Comparison of ENCODE assay signal across 16 cellular contexts in genomic region chr2:181073896-181074295, GRCh38.
"Had no signal": no experiment of that assay in that cellular context is flagged by ENCODE, and none has a peak within 500 bp of the region (broad histone marks: within the 10 kb centered on the region; RNA-seq: fewer than 3 reads in every experiment).

No MANE protein-coding gene starts in this region.

- H3K9me3 Mint-ChIP-seq: activated CD4-positive, alpha-beta memory T cell treated with anti-CD3 and anti-CD28 coated beads, Interleukin-2, amount 10 ng/mL, durations not matched to agents 7 days and 5 days; activated naive CD8-positive, alpha-beta T cell treated with anti-CD3 and anti-CD28 coated beads, Interleukin-2, amount 10 ng/mL, durations not matched to agents 7 days and 5 days; neural crest cell; stimulated activated naive CD8-positive, alpha-beta T cell treated with anti-CD3 and anti-CD28 coated beads, Interleukin-15, amount 100 ng/mL, for 72 hours had no signal

- H3K27me3 ChIP-seq: heart left ventricle, testis, upper lobe of right lung had no signal

- H3K4me3 ChIP-seq: heart left ventricle, testis, upper lobe of right lung had no signal

- H3K36me3 ChIP-seq: heart left ventricle, upper lobe of right lung had no signal

- H3K9ac ChIP-seq: parathyroid adenoma had no signal

- H3K27ac Mint-ChIP-seq: activated CD4-positive, alpha-beta memory T cell treated with anti-CD3 and anti-CD28 coated beads, Interleukin-2, amount 10 ng/mL, durations not matched to agents 7 days and 5 days; activated naive CD8-positive, alpha-beta T cell treated with anti-CD3 and anti-CD28 coated beads, Interleukin-2, amount 10 ng/mL, durations not matched to agents 7 days and 5 days; stimulated activated naive CD8-positive, alpha-beta T cell treated with anti-CD3 and anti-CD28 coated beads, Interleukin-15, amount 100 ng/mL, for 72 hours had no signal

- H3K27me3 Mint-ChIP-seq: activated CD4-positive, alpha-beta memory T cell treated with anti-CD3 and anti-CD28 coated beads, Interleukin-2, amount 10 ng/mL, durations not matched to agents 7 days and 5 days; activated naive CD8-positive, alpha-beta T cell treated with anti-CD3 and anti-CD28 coated beads, Interleukin-2, amount 10 ng/mL, durations not matched to agents 7 days and 5 days; stimulated activated naive CD8-positive, alpha-beta T cell treated with anti-CD3 and anti-CD28 coated beads, Interleukin-15, amount 100 ng/mL, for 72 hours had no signal

- DNase-seq: activated CD4-positive, alpha-beta memory T cell treated with anti-CD3 and anti-CD28 coated beads, Interleukin-2, amount 10 ng/mL, durations not matched to agents 7 days and 5 days; activated CD8-positive, alpha-beta memory T cell treated with anti-CD3 and anti-CD28 coated beads, Interleukin-2, amount 50 U/mL, for 4 hours; activated naive CD8-positive, alpha-beta T cell treated with anti-CD3 and anti-CD28 coated beads, Interleukin-2, amount 10 ng/mL, durations not matched to agents 7 days and 5 days; foreskin fibroblast; left ventricle myocardium superior; stimulated activated CD4-positive, alpha-beta T cell treated with anti-CD3 and anti-CD28 coated beads, Interleukin-15, amount 100 ng/mL, for 24 hours; stimulated activated CD4-positive, alpha-beta T cell treated with anti-CD3 and anti-CD28 coated beads, Interleukin-4, amount 100 ng/mL, for 24 hours; stimulated activated naive CD8-positive, alpha-beta T cell treated with anti-CD3 and anti-CD28 coated beads, Interleukin-15, amount 100 ng/mL, for 72 hours; T-helper 1 cell; testis; upper lobe of right lung had no signal

- ATAC-seq: esophagus mucosa; heart left ventricle; left ventricle myocardium superior; stimulated activated naive CD8-positive, alpha-beta T cell treated with anti-CD3 and anti-CD28 coated beads, Interleukin-15, amount 100 ng/mL, for 72 hours; upper lobe of right lung had no signal

- H3K9me3 ChIP-seq: heart left ventricle, testis, upper lobe of right lung had no signal

- H3K36me3 Mint-ChIP-seq: activated naive CD8-positive, alpha-beta T cell treated with anti-CD3 and anti-CD28 coated beads, Interleukin-2, amount 10 ng/mL, durations not matched to agents 7 days and 5 days had no signal

- H3K4me3 Mint-ChIP-seq: activated CD4-positive, alpha-beta memory T cell treated with anti-CD3 and anti-CD28 coated beads, Interleukin-2, amount 10 ng/mL, durations not matched to agents 7 days and 5 days; activated naive CD8-positive, alpha-beta T cell treated with anti-CD3 and anti-CD28 coated beads, Interleukin-2, amount 10 ng/mL, durations not matched to agents 7 days and 5 days; neural crest cell; stimulated activated naive CD8-positive, alpha-beta T cell treated with anti-CD3 and anti-CD28 coated beads, Interleukin-15, amount 100 ng/mL, for 72 hours had no signal

- H2AFZ ChIP-seq: parathyroid adenoma had no signal

- H3K27ac ChIP-seq: heart left ventricle, parathyroid adenoma, testis, upper lobe of right lung, VCaP had no signal

- H3K4me1 ChIP-seq: parathyroid adenoma, testis had no signal
